Comparison of ENCODE assay signal across 7 cellular contexts in genomic region chr2:26566731-26567130, GRCh38.
DNase-seq lines count a peak whose midpoint lies in the region; ATAC-seq and TF ChIP-seq lines count a peak whose summit lies in the region.
"Not testable (repeated sequence)": the region's sequence is repeated elsewhere in the genome, so short reads cannot be mapped to it uniquely, and the experiment has no call there.

No MANE protein-coding gene starts in this region.

- H3K27ac ChIP-seq in RWPE2 (ENCODE audit: poor library complexity, severe bottlenecking); spleen; upper lobe of right lung: not testable (repeated sequence)

- peaks cover 31% of the 10 kb centered on the region for H3K27me3 ChIP-seq in RWPE2 (ENCODE audit: insufficient read depth, poor library complexity, severe bottlenecking)
- H3K27me3 ChIP-seq in spleen (replicated peaks in 1 of 7), result peaks cover 3 to 72% (median 16%) of the 10 kb centered on the region in 7 donors
- peaks cover 46% of the 10 kb centered on the region for H3K27me3 ChIP-seq in upper lobe of right lung

- not testable (repeated sequence) for ATAC-seq in RWPE2 (ENCODE audit: low read depth); upper lobe of right lung

- H3K9me3 Mint-ChIP-seq in CD14-positive monocyte; osteocyte (ENCODE audit: unreplicated experiment): not testable (repeated sequence)

- not testable (repeated sequence) for H3K4me1 ChIP-seq in RWPE2 (ENCODE audit: insufficient read depth, poor library complexity, severe bottlenecking)
- H3K4me1 ChIP-seq in spleen, result peaks cover 0 to 17% (median 12%) of the 10 kb centered on the region in 6 donors
- peaks cover 14% of the 10 kb centered on the region for H3K4me1 ChIP-seq in upper lobe of right lung

- not testable (repeated sequence) for H3K4me3 Mint-ChIP-seq in CD14-positive monocyte; osteocyte (ENCODE audit: unreplicated experiment)

- not testable (repeated sequence) for TF ChIP-seq POLR2A in spleen (IDR thresholded peaks at IDR 0.05)

- H3K27ac Mint-ChIP-seq in CD14-positive monocyte; osteocyte (ENCODE audit: unreplicated experiment): not testable (repeated sequence)

- intact Hi-C loops in CD14-positive monocyte (cut with micrococcal nuclease); spleen (cut with DNase I; ENCODE audit: low total_unique reads); upper lobe of right lung (cut with DNase I): not testable (repeated sequence)

- not testable (repeated sequence) for H3K4me3 ChIP-seq in RWPE2 (ENCODE audit: severe bottlenecking); spleen; upper lobe of right lung

- H3K4me1 Mint-ChIP-seq in CD14-positive monocyte; osteocyte (ENCODE audit: unreplicated experiment): not testable (repeated sequence)

- TF ChIP-seq CTCF in CD14-positive monocyte (IDR thresholded peaks at IDR 0.05); RWPE2 (IDR thresholded peaks at IDR 0.05; ENCODE audit: poor library complexity, severe bottlenecking); osteocyte (IDR thresholded peaks at IDR 0.05); spleen (IDR thresholded peaks at IDR 0.05 in 8 of 11, conservative IDR thresholded peaks at IDR 0.05 in 3 of 11); upper lobe of right lung (IDR thresholded peaks at IDR 0.05): not testable (repeated sequence)

- H3K27me3 Mint-ChIP-seq in CD14-positive monocyte (ENCODE audit: low read depth in 3 of 3), result peaks cover 36 to 67% (median 37%) of the 10 kb centered on the region in 3 donors
- peaks cover 76% of the 10 kb centered on the region for H3K27me3 Mint-ChIP-seq in osteocyte (ENCODE audit: unreplicated experiment)

- not testable (repeated sequence) for H3K36me3 ChIP-seq in RWPE2 (ENCODE audit: low read depth); spleen; upper lobe of right lung

- not testable (repeated sequence) for H3K36me3 Mint-ChIP-seq in CD14-positive monocyte; osteocyte (ENCODE audit: unreplicated experiment)

- DNase-seq in CD14-positive monocyte (ENCODE audit: low spot score) (peak; percentile 3), RWPE2 (ENCODE audit: low spot score) (peak; percentile 0), ecto neural progenitor cell (ENCODE audit: low spot score) (peak; percentile 14), mesenteric fat pad (ENCODE audit: low spot score) (peak; percentile 9), osteocyte (ENCODE audit: extremely low spot score, unreplicated experiment) (peak; percentile 44), spleen (peak; percentile 13), upper lobe of right lung (peak; percentile 11)

- H3K9me3 ChIP-seq in RWPE2 (ENCODE audit: severe bottlenecking); spleen; upper lobe of right lung: not testable (repeated sequence)

- 74 to 90% (median 85%) methylated on average over 1 of the region's 1 CpG for WGBS in spleen, 5 donors
